Comparison of ENCODE assay signal across 22 cellular contexts in the genomic region with DNA sequence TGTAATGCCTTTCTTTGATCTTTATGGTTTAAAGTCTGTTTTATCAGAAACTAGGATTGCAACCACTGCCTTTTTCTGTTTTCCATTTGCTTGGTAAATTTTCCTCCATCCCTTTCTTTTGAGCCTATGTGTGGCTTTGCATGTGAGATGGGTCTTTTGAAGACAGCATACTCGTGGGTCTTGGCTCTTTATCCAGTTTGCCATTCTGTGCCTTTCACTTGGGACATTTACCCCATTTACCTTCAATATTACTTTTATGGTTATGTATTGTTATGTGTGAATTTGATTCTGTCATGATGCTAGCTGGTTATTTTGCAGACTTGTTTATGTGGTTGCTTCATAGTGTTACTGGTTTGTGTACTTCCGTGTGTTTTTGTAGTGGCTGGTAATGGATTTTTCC. TPM values are rescaled to one million over a fixed set of nuclear protein-coding genes. Genes with fewer than 3 reads are reported as not detected.
DNase-seq lines count a peak whose midpoint lies in the region; ATAC-seq and TF ChIP-seq lines count a peak whose summit lies in the region.
"Had no signal": no experiment of that assay in that cellular context is flagged by ENCODE, and none has a peak within 500 bp of the region (broad histone marks: within the 10 kb centered on the region; RNA-seq: fewer than 3 reads in every experiment).

No MANE protein-coding gene starts in this region.

- TF ChIP-seq CTCF in endothelial cell (IDR thresholded peaks at IDR 0.05; ENCODE audit: unreplicated experiment) (no peak), prostate gland (IDR thresholded peaks at IDR 0.05) (no peak)

- no peak for ATAC-seq in GM18511 (IDR thresholded peaks at IDR 0.05; ENCODE audit: unreplicated experiment)
- ATAC-seq: GM12878 had no signal

- 98% methylated on average over 2 of the region's 2 CpGs for WGBS in prostate gland

- in situ Hi-C loops in ACHN (cut with HindIII; ENCODE audit: low pct_ligation_motif_present, low pct_unique_long_range_greater_than_20kb, low sequenced_read_pairs): no loop called here

- no peaks in the 10 kb centered on the region for H3K9me3 ChIP-seq in prostate gland
- H3K9me3 ChIP-seq: BE2C, HAP-1 had no signal

- POLR2A ChIA-PET in activated CD4-positive, alpha-beta T cell treated with anti-CD3 and anti-CD28 coated beads, Interleukin-2, amount 10 ng/mL, durations not matched to agents 7 days and 5 days (lab: Charles Lee): no interaction called here

- peaks cover 9% of the 10 kb centered on the region for H3K4me1 Mint-ChIP-seq in activated CD4-positive, alpha-beta T cell treated with anti-CD3 and anti-CD28 coated beads, Interleukin-2, amount 10 ng/mL, durations not matched to agents 7 days and 5 days
- H3K4me1 Mint-ChIP-seq in endothelial cell (ENCODE audit: unreplicated experiment): peaks cover 8% of the 10 kb centered on the region
- H3K4me1 Mint-ChIP-seq in activated naive CD8-positive, alpha-beta T cell treated with anti-CD3 and anti-CD28 coated beads for 36 hours: peaks cover 10% of the 10 kb centered on the region
- H3K4me1 Mint-ChIP-seq: CD14-positive monocyte had no signal

- no peaks in the 10 kb centered on the region for H3K4me1 ChIP-seq in prostate gland (replicated peaks)
- H3K4me1 ChIP-seq: BE2C; BLaER1 treated with 17β-estradiol and CSF1 and Interleukin-3, amounts not matched to agents 10 nM and 100 nM; HAP-1 had no signal

- H3K36me3 Mint-ChIP-seq in activated CD4-positive, alpha-beta T cell treated with anti-CD3 and anti-CD28 coated beads, Interleukin-2, amount 10 ng/mL, durations not matched to agents 7 days and 5 days (ENCODE audit: low read depth): peaks cover 62% of the 10 kb centered on the region
- H3K36me3 Mint-ChIP-seq in endothelial cell (ENCODE audit: low read depth, unreplicated experiment): peaks cover 33% of the 10 kb centered on the region
- H3K36me3 Mint-ChIP-seq in activated naive CD8-positive, alpha-beta T cell treated with anti-CD3 and anti-CD28 coated beads for 36 hours: peaks cover 62% of the 10 kb centered on the region

- DNase-seq in activated CD4-positive, alpha-beta T cell treated with anti-CD3 and anti-CD28 coated beads, Interleukin-2, amount 10 ng/mL, durations not matched to agents 7 days and 5 days: no peak
- no peak for DNase-seq in activated CD4-positive, alpha-beta T cell treated with anti-CD3 and anti-CD28 coated beads for 1 hour
- DNase-seq in endothelial cell (ENCODE audit: low spot score): no peak
- DNase-seq in fibroblast of gingiva (ENCODE audit: low read depth): peak; percentile 3
- DNase-seq in ACHN: no peak
- DNase-seq in activated naive CD8-positive, alpha-beta T cell treated with anti-CD3 and anti-CD28 coated beads for 36 hours: no peak
- no peak for DNase-seq in prostate gland (ENCODE audit: low spot score)
- DNase-seq: AML-193; BE2C; CD4-positive, alpha-beta T cell; CD8-positive, alpha-beta memory T cell; DMS 273 treated with DMSO at 0.1 percent for 48 hours; DMS79; EL; GDM1; GOT3 had no signal

- no peak overlapping the region for H3K4me3 ChIP-seq in prostate gland
- H3K4me3 ChIP-seq: BLaER1 treated with 17β-estradiol and CSF1 and Interleukin-3, amounts not matched to agents 10 nM and 100 nM; GM12878; HAP-1 had no signal

- intact Hi-C loops in prostate gland (cut with DNase I): loop anchor here (5.0 kb wide), 1 partner anchor 830 kb away; no protein-coding TSS in a partner anchor

- no peaks in the 10 kb centered on the region for H3K36me3 ChIP-seq in prostate gland

- peaks cover 13% of the 10 kb centered on the region for H3K9me3 Mint-ChIP-seq in activated CD4-positive, alpha-beta T cell treated with anti-CD3 and anti-CD28 coated beads, Interleukin-2, amount 10 ng/mL, durations not matched to agents 7 days and 5 days
- peaks cover 4% of the 10 kb centered on the region for H3K9me3 Mint-ChIP-seq in endothelial cell (ENCODE audit: unreplicated experiment)
- H3K9me3 Mint-ChIP-seq in activated naive CD8-positive, alpha-beta T cell treated with anti-CD3 and anti-CD28 coated beads for 36 hours: peaks cover 19% of the 10 kb centered on the region
- H3K9me3 Mint-ChIP-seq: CD4-positive, alpha-beta T cell had no signal

- H3K27me3 Mint-ChIP-seq in activated CD4-positive, alpha-beta T cell treated with anti-CD3 and anti-CD28 coated beads, Interleukin-2, amount 10 ng/mL, durations not matched to agents 7 days and 5 days: no peaks in the 10 kb centered on the region
- H3K27me3 Mint-ChIP-seq in endothelial cell (ENCODE audit: unreplicated experiment): no peaks in the 10 kb centered on the region
- no peaks in the 10 kb centered on the region for H3K27me3 Mint-ChIP-seq in activated naive CD8-positive, alpha-beta T cell treated with anti-CD3 and anti-CD28 coated beads for 36 hours
- H3K27me3 Mint-ChIP-seq: CD4-positive, alpha-beta T cell; CD8-positive, alpha-beta memory T cell had no signal

- no peaks in the 10 kb centered on the region for H3K27me3 ChIP-seq in prostate gland (replicated peaks; ENCODE audit: insufficient read depth)
- H3K27me3 ChIP-seq: BE2C; BLaER1 treated with 17β-estradiol and CSF1 and Interleukin-3, amounts not matched to agents 10 nM and 100 nM had no signal

- H3K27ac ChIP-seq in prostate gland: no peak overlapping the region
- H3K27ac ChIP-seq: 22Rv1; BLaER1 treated with 17β-estradiol and CSF1 and Interleukin-3, amounts not matched to agents 10 nM and 100 nM had no signal

- peak overlapping the region; percentile 26 for H3K27ac Mint-ChIP-seq in activated CD4-positive, alpha-beta T cell treated with anti-CD3 and anti-CD28 coated beads, Interleukin-2, amount 10 ng/mL, durations not matched to agents 7 days and 5 days
- H3K27ac Mint-ChIP-seq in endothelial cell (ENCODE audit: unreplicated experiment): no peak overlapping the region
- H3K27ac Mint-ChIP-seq in activated naive CD8-positive, alpha-beta T cell treated with anti-CD3 and anti-CD28 coated beads for 36 hours: no peak overlapping the region
- H3K27ac Mint-ChIP-seq: CD14-positive monocyte; CD4-positive, alpha-beta T cell had no signal

- no peak for TF ChIP-seq POLR2A in prostate gland (IDR thresholded peaks at IDR 0.05)

- CTCF ChIA-PET in activated CD4-positive, alpha-beta T cell treated with anti-CD3 and anti-CD28 coated beads, Interleukin-2, amount 10 ng/mL, durations not matched to agents 7 days and 5 days (lab: Charles Lee): no interaction called here

- no peak overlapping the region for H3K4me3 Mint-ChIP-seq in activated CD4-positive, alpha-beta T cell treated with anti-CD3 and anti-CD28 coated beads, Interleukin-2, amount 10 ng/mL, durations not matched to agents 7 days and 5 days
- H3K4me3 Mint-ChIP-seq in endothelial cell (ENCODE audit: unreplicated experiment): peak overlapping the region; percentile 12
- no peak overlapping the region for H3K4me3 Mint-ChIP-seq in activated naive CD8-positive, alpha-beta T cell treated with anti-CD3 and anti-CD28 coated beads for 36 hours
- H3K4me3 Mint-ChIP-seq: CD14-positive monocyte; CD4-positive, alpha-beta T cell; CD8-positive, alpha-beta memory T cell had no signal

RNA-seq across cellular contexts. Expression of a gene that starts 59.2 kb away (rescaled TPM):
- 10 to 100 TPM; 24.9 to 30.5 TPM for total RNA-seq in activated CD4-positive, alpha-beta T cell treated with anti-CD3 and anti-CD28 coated beads, Interleukin-2, amount 10 ng/mL, durations not matched to agents 7 days and 5 days
- total RNA-seq in endothelial cell (ENCODE audit: unreplicated experiment): 28.6 TPM
- total RNA-seq in activated naive CD8-positive, alpha-beta T cell treated with anti-CD3 and anti-CD28 coated beads for 36 hours: 10 to 100 TPM; 26.1 to 27.8 TPM
- 10 to 100 TPM; 17.7 to 32.0 TPM for total RNA-seq in prostate gland
